In the genomic region with DNA sequence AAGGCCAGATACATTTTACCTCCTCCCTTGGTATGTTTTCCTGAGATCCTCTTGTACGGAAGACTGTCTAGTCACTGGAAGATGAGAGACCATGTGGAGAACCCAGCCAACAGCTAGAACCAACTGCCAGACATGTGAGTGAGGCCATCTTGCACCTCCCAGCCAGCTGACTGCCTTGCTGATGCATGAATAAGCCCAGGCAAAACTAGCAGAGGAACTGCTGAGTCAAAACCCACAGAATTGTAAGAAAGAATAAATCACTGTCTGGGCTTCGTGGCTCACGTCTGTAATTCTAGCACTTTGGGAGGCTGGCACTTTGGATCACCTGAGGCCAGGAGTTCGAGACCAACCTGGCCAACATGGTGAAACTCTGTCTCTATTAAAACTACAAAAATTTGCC, we compare ENCODE assay signal across 18 cellular contexts.
A peak's percentile ranks its signal among the peaks of the same experiment; 100 is the strongest.
DNase-seq lines count a peak whose midpoint lies in the region; ATAC-seq and TF ChIP-seq lines count a peak whose summit lies in the region.
"Had no signal": no experiment of that assay in that cellular context is flagged by ENCODE, and none has a peak within 500 bp of the region (broad histone marks: within the 10 kb centered on the region; RNA-seq: fewer than 3 reads in every experiment).

No MANE protein-coding gene starts in this region.

- ATAC-seq in GM23338 (no peak), upper lobe of right lung (no peak), HG03175 (IDR thresholded peaks at IDR 0.05; ENCODE audit: unreplicated experiment) (no peak)
- ATAC-seq: Panc1, Right ventricle myocardium inferior had no signal

- no peaks in the 10 kb centered on the region for H3K36me3 Mint-ChIP-seq in GM23338 (ENCODE audit: low read depth)
- H3K36me3 Mint-ChIP-seq: CD4-positive, alpha-beta memory T cell had no signal

- H3K9me3 Mint-ChIP-seq in GM23338: no peaks in the 10 kb centered on the region

- no peaks in the 10 kb centered on the region for H4K20me1 ChIP-seq in GM23338 (replicated peaks; ENCODE audit: insufficient read depth)
- no peaks in the 10 kb centered on the region for H4K20me1 ChIP-seq in neural cell (ENCODE audit: insufficient read depth)
- H4K20me1 ChIP-seq: BLaER1 had no signal

- H3K4me2 ChIP-seq in GM23338 (no peak overlapping the region), neural cell (ENCODE audit: low read length) (no peak overlapping the region)
- H3K4me2 ChIP-seq: BLaER1, KMS-11 had no signal

- H3K9me3 ChIP-seq in neural cell (ENCODE audit: low read length) (no peaks in the 10 kb centered on the region), upper lobe of right lung (no peaks in the 10 kb centered on the region), ascending aorta (no peaks in the 10 kb centered on the region)

- H3K9me2 ChIP-seq in GM23338 (ENCODE audit: insufficient read depth) (peaks cover 15% of the 10 kb centered on the region; the same call in 1 of the 2 replicates), neural cell (ENCODE audit: insufficient read depth, low read length) (no peaks in the 10 kb centered on the region)

- H3K27me3 Mint-ChIP-seq in GM23338 (ENCODE audit: insufficient read depth, low read depth, poor library complexity): peaks cover 3% of the 10 kb centered on the region

- peak overlapping the region; percentile 4 for H3K9ac ChIP-seq in neural cell (ENCODE audit: low read length)
- H3K9ac ChIP-seq: BLaER1, KMS-11 had no signal

- no peak overlapping the region for H3K4me3 ChIP-seq in GM23338
- H3K4me3 ChIP-seq in neural cell (ENCODE audit: low read length): no peak overlapping the region
- no peak overlapping the region for H3K4me3 ChIP-seq in upper lobe of right lung
- H3K4me3 ChIP-seq in ascending aorta: no peak overlapping the region
- H3K4me3 ChIP-seq: BLaER1 had no signal

- TF ChIP-seq EP300 in neural cell (conservative IDR thresholded peaks at IDR 0.05; ENCODE audit: poor library complexity, severe bottlenecking): no peak

- H3K36me3 ChIP-seq in GM23338 (ENCODE audit: insufficient read depth): no peaks in the 10 kb centered on the region
- H3K36me3 ChIP-seq in neural cell (ENCODE audit: insufficient read depth, low read length): no peaks in the 10 kb centered on the region
- no peaks in the 10 kb centered on the region for H3K36me3 ChIP-seq in upper lobe of right lung
- no peaks in the 10 kb centered on the region for H3K36me3 ChIP-seq in ascending aorta
- H3K36me3 ChIP-seq: BLaER1 had no signal

- no peaks in the 10 kb centered on the region for H3K27me3 ChIP-seq in GM23338 (ENCODE audit: insufficient read depth)
- H3K27me3 ChIP-seq in neural cell (ENCODE audit: insufficient read depth, low read depth, low read length): no peaks in the 10 kb centered on the region
- no peaks in the 10 kb centered on the region for H3K27me3 ChIP-seq in upper lobe of right lung
- no peaks in the 10 kb centered on the region for H3K27me3 ChIP-seq in ascending aorta
- H3K27me3 ChIP-seq: BLaER1 had no signal

- H3F3A ChIP-seq in GM23338 (replicated peaks; ENCODE audit: low read depth) (no peaks in the 10 kb centered on the region), neural cell (ENCODE audit: insufficient read depth, low read length, poor library complexity, severe bottlenecking) (no peaks in the 10 kb centered on the region)

- DNase-seq in GM23338 (ENCODE audit: low spot score): no peak
- peak; percentile 19 for DNase-seq in M059J (ENCODE audit: low read depth)
- peak; percentile 9 for DNase-seq in astrocyte of the hippocampus (ENCODE audit: low read depth, low spot score)
- DNase-seq in upper lobe of right lung: no peak
- DNase-seq in ascending aorta (ENCODE audit: low spot score in 2 of 2): no peak
- DNase-seq in DMS79 (lab: John Stamatoyannopoulos, UW): no peak
- DNase-seq: CD4-positive, alpha-beta memory T cell; DMS153; NCI-H1092; NCI-H1436 treated with DMSO at 0.1 percent for 48 hours; NCI-H2029 treated with DMSO at 0.1 percent for 48 hours; SW 1271 had no signal

- no peak overlapping the region for H3K27ac ChIP-seq in GM23338 (ENCODE audit: low read depth)
- peak overlapping the region; percentile 64 for H3K27ac ChIP-seq in neural cell (ENCODE audit: low read length)
- no peak overlapping the region for H3K27ac ChIP-seq in upper lobe of right lung
- H3K27ac ChIP-seq in ascending aorta: no peak overlapping the region
- H3K27ac ChIP-seq: BLaER1, KMS-11 had no signal

- H3K79me2 ChIP-seq in GM23338 (replicated peaks; ENCODE audit: insufficient read depth) (no peaks in the 10 kb centered on the region), neural cell (replicated peaks; ENCODE audit: insufficient read depth, low read length) (no peaks in the 10 kb centered on the region)

- peaks cover 8% of the 10 kb centered on the region; the same call in 2 of the 3 replicates for H3K4me1 Mint-ChIP-seq in GM23338
- H3K4me1 Mint-ChIP-seq: CD4-positive, alpha-beta memory T cell had no signal

- TF ChIP-seq RAD21 in neural cell (conservative IDR thresholded peaks at IDR 0.05): no peak

- no peak overlapping the region for H3K27ac Mint-ChIP-seq in GM23338
- H3K27ac Mint-ChIP-seq: CD4-positive, alpha-beta memory T cell had no signal

- H3K4me3 Mint-ChIP-seq in GM23338: no peak overlapping the region
- H3K4me3 Mint-ChIP-seq: CD4-positive, alpha-beta memory T cell had no signal

- intact Hi-C loops in upper lobe of right lung (cut with DNase I) (no loop called here), ascending aorta (cut with DNase I) (no loop called here)

- no peak for TF ChIP-seq CTCF in GM23338 (conservative IDR thresholded peaks at IDR 0.05; ENCODE audit: low read depth in 2 of 2)
- no peak for TF ChIP-seq CTCF in neural cell (IDR thresholded peaks at IDR 0.05; ENCODE audit: poor library complexity, severe bottlenecking)
- TF ChIP-seq CTCF in upper lobe of right lung (IDR thresholded peaks at IDR 0.05): no peak
- TF ChIP-seq CTCF in ascending aorta (IDR thresholded peaks at IDR 0.05): no peak

- H3K4me1 ChIP-seq in GM23338 (ENCODE audit: insufficient read depth): peaks cover 18% of the 10 kb centered on the region
- H3K4me1 ChIP-seq in upper lobe of right lung: no peaks in the 10 kb centered on the region
- H3K4me1 ChIP-seq in ascending aorta: no peaks in the 10 kb centered on the region
- H3K4me1 ChIP-seq: BLaER1 had no signal

- H2AFZ ChIP-seq in GM23338 (peak overlapping the region; percentile 78), neural cell (ENCODE audit: low read depth, low read length) (no peak overlapping the region)

TF ChIP-seq in GM23338, 12 proteins besides CTCF, POLR2A, EP300 and RAD21:
- TF ChIP-seq POLR2AphosphoS5 (IDR thresholded peaks at IDR 0.05; ENCODE audit: low read depth): no peak
- no peak for TF ChIP-seq STAT1 (IDR thresholded peaks at IDR 0.05; ENCODE audit: unreplicated experiment)

TF ChIP-seq in neural cell, 6 proteins besides CTCF, POLR2A, EP300 and RAD21:
- TF ChIP-seq POLR2AphosphoS5 (IDR thresholded peaks at IDR 0.05): no peak
- no peak for TF ChIP-seq TAF1 (IDR thresholded peaks at IDR 0.05; ENCODE audit: low read depth)
- TF ChIP-seq REST (IDR thresholded peaks at IDR 0.05; ENCODE audit: borderline replicate concordance): no peak
- TF ChIP-seq MXI1 (conservative IDR thresholded peaks at IDR 0.05; ENCODE audit: poor library complexity, severe bottlenecking): no peak
- no peak for TF ChIP-seq SMC3 (conservative IDR thresholded peaks at IDR 0.05; ENCODE audit: poor library complexity)
- no peak for TF ChIP-seq EZH2 (IDR thresholded peaks at IDR 0.05; ENCODE audit: borderline replicate concordance, insufficient read depth, low read length, poor library complexity, severe bottlenecking)

Comparison
In these comparisons a context has a peak if more than half of its experiments do, and no peak if none do; other contexts are left out.
1. DNase-seq: peak in M059J (single experiment) and astrocyte of the hippocampus (single experiment); none in GM23338 (single experiment), upper lobe of right lung (single experiment), ascending aorta (0 of 2) and DMS79 (single experiment).